ENCODE assay signal across 11 cellular contexts in genomic region chr19:7670150-7670784, GRCh38. TPM values are rescaled to one million over a fixed set of nuclear protein-coding genes. Genes with fewer than 3 reads are reported as not detected.
DNase-seq lines count a peak whose midpoint lies in the region; TF ChIP-seq lines count a peak whose summit lies in the region.
"Had no signal": no experiment of that assay in that cellular context is flagged by ENCODE, and none has a peak within 500 bp of the region (broad histone marks: within the 10 kb centered on the region; RNA-seq: fewer than 3 reads in every experiment).

No MANE protein-coding gene starts in this region.

- H3K36me3 ChIP-seq in NT2/D1 (ENCODE audit: insufficient read depth, insufficient read length, low read length), result no peaks in the 10 kb centered on the region
- H3K36me3 ChIP-seq in parathyroid adenoma (ENCODE audit: control insufficient read depth, insufficient read depth, low read length), result no peaks in the 10 kb centered on the region

- no peak overlapping the region for H3K9ac ChIP-seq in NT2/D1 (ENCODE audit: insufficient read length, low read depth)
- no peak overlapping the region for H3K9ac ChIP-seq in parathyroid adenoma

- peak overlapping the region; percentile 64 for H3K4me3 Mint-ChIP-seq in chondrocyte (ENCODE audit: unreplicated experiment)

- H3K27me3 ChIP-seq in NT2/D1 (ENCODE audit: insufficient read depth, insufficient read length), result peaks cover 23% of the 10 kb centered on the region
- no peaks in the 10 kb centered on the region for H3K27me3 ChIP-seq in parathyroid adenoma (ENCODE audit: control insufficient read depth, insufficient read depth, low read length)

- H3K9me3 ChIP-seq in NT2/D1 (ENCODE audit: insufficient read depth, low read length), result no peaks in the 10 kb centered on the region
- no peaks in the 10 kb centered on the region for H3K9me3 ChIP-seq in parathyroid adenoma (ENCODE audit: control insufficient read depth, low read length)

- peak overlapping the region; percentile 37 for H3K4me3 ChIP-seq in NT2/D1 (ENCODE audit: insufficient read length, low read depth)
- no peak overlapping the region for H3K4me3 ChIP-seq in parathyroid adenoma (ENCODE audit: low read depth, low read length)
- H3K4me3 ChIP-seq: lung had no signal

- no peaks in the 10 kb centered on the region for H3K36me3 Mint-ChIP-seq in chondrocyte (ENCODE audit: low read depth)

- H3K79me2 ChIP-seq in parathyroid adenoma, result no peaks in the 10 kb centered on the region

- TF ChIP-seq CTCF in chondrocyte (IDR thresholded peaks at IDR 0.05) (no peak), parathyroid adenoma (IDR thresholded peaks at IDR 0.05) (no peak)

- peaks cover 4% of the 10 kb centered on the region for H3K9me3 Mint-ChIP-seq in chondrocyte (ENCODE audit: low read depth)

- H3K27ac ChIP-seq in parathyroid adenoma, result no peak overlapping the region

- H3K27me3 Mint-ChIP-seq in chondrocyte (ENCODE audit: low read depth), result peaks cover 40% of the 10 kb centered on the region

- DNase-seq in DMS79 treated with DMSO at 0.1 percent for 48 hours (lab: John Stamatoyannopoulos, UW), result peak; percentile 12
- no peak for DNase-seq in DMS79 (lab: John Stamatoyannopoulos, UW)
- no peak for DNase-seq in NT2/D1 (ENCODE audit: low read depth, low spot score)
- DNase-seq in chondrocyte (ENCODE audit: low spot score), result no peak
- no peak for DNase-seq in glomerular visceral epithelial cell (ENCODE audit: extremely low spot score)
- DNase-seq in kidney tubule cell (ENCODE audit: low spot score), result no peak
- DNase-seq in NCI-H1092 treated with DMSO at 0.1 percent for 48 hours (lab: John Stamatoyannopoulos, UW), result no peak

- H3K4me1 ChIP-seq in NT2/D1 (ENCODE audit: insufficient read depth, insufficient read length) (peaks cover 2% of the 10 kb centered on the region), parathyroid adenoma (no peaks in the 10 kb centered on the region)

- no peak overlapping the region for H2AFZ ChIP-seq in parathyroid adenoma

- H3K4me2 ChIP-seq in parathyroid adenoma (ENCODE audit: low read length), result peak overlapping the region; percentile 53

- no peak overlapping the region for H3K27ac Mint-ChIP-seq in chondrocyte (ENCODE audit: unreplicated experiment)

- peaks cover 5% of the 10 kb centered on the region for H3K4me1 Mint-ChIP-seq in chondrocyte (ENCODE audit: low read depth)

RNA-seq across cellular contexts. Expression of gene RETN, which starts 1.4 kb away (rescaled TPM):
- not detected in 3 replicates for total RNA-seq in chondrocyte
- total RNA-seq: bronchial epithelial cell; T-helper 1 cell treated with Interleukin-12 subunit alpha and Interleukin-12 subunit beta and Interleukin-4 antibody, amounts not matched to agents 30 ng/mL and 1 ng/mL, for 36 hours had no signal

RNA-seq across cellular contexts. Expression of gene MCEMP1, which starts 6.6 kb away (rescaled TPM):
- total RNA-seq in chondrocyte, result not detected in 3 replicates
- total RNA-seq: bronchial epithelial cell; T-helper 1 cell treated with Interleukin-12 subunit alpha and Interleukin-12 subunit beta and Interleukin-4 antibody, amounts not matched to agents 30 ng/mL and 1 ng/mL, for 36 hours had no signal

RNA-seq across cellular contexts. Expression of gene TRAPPC5, which starts 10.4 kb away (rescaled TPM):
- 94.3 to 107 TPM (median 97.2 TPM) in 3 replicates for total RNA-seq in chondrocyte

RNA-seq across cellular contexts. Expression of gene FCER2, which starts 31.7 kb away (rescaled TPM):
- not detected in 3 replicates for total RNA-seq in chondrocyte
- total RNA-seq: bronchial epithelial cell; T-helper 1 cell treated with Interleukin-12 subunit alpha and Interleukin-12 subunit beta and Interleukin-4 antibody, amounts not matched to agents 30 ng/mL and 1 ng/mL, for 36 hours had no signal

RNA-seq across cellular contexts. Expression of gene STXBP2, which starts 33.4 kb away (rescaled TPM):
- total RNA-seq in chondrocyte, result 2.7 to 10.2 TPM (median 8.1 TPM) in 3 replicates
